ENCODE assay signal across 1 cellular context in genomic region chr11:13114566-13115465, GRCh38.
TF ChIP-seq lines count a peak whose summit lies in the region.

No MANE protein-coding gene starts in this region.

TF ChIP-seq in HepG2, 621 proteins besides CTCF, POLR2A, EP300 and RAD21 (continued from another document and continues in another):
- TF ChIP-seq ZZZ3 (CRISPR knock-in tag; IDR thresholded peaks at IDR 0.05; ENCODE audit: borderline replicate concordance) (no peak), ZSCAN20 (CRISPR knock-in tag; IDR thresholded peaks at IDR 0.05; ENCODE audit: borderline replicate concordance) (no peak), NRL (CRISPR knock-in tag; IDR thresholded peaks at IDR 0.05; ENCODE audit: borderline replicate concordance) (0 out of 2 replicates have a peak, but pooled peaks have one; percentile 21), NR2C2 (CRISPR knock-in tag; IDR thresholded peaks at IDR 0.05; ENCODE audit: borderline replicate concordance) (no peak), HMG20A (CRISPR knock-in tag; IDR thresholded peaks at IDR 0.05; ENCODE audit: borderline replicate concordance) (no peak; the same call in 1 of the 2 replicates), ZNF879 (CRISPR knock-in tag; IDR thresholded peaks at IDR 0.05) (no peak), MED8 (CRISPR knock-in tag; IDR thresholded peaks at IDR 0.05; ENCODE audit: insufficient replicate concordance) (no peak), ZBTB34 (CRISPR knock-in tag; IDR thresholded peaks at IDR 0.05) (no peak), ZBTB44 (CRISPR knock-in tag; IDR thresholded peaks at IDR 0.05) (no peak), TBL1XR1 (IDR thresholded peaks at IDR 0.05; ENCODE audit: borderline replicate concordance, low read length, partially characterized antibody) (no peak), PATZ1 (CRISPR knock-in tag; IDR thresholded peaks at IDR 0.05) (peak; percentile 34; the same call in 1 of the 2 replicates), ZFP36 (IDR thresholded peaks at IDR 0.05; ENCODE audit: borderline replicate concordance, low read depth, low read length, partially characterized antibody) (no peak), CC2D1A (CRISPR knock-in tag; IDR thresholded peaks at IDR 0.05) (no peak), ZNF180 (CRISPR knock-in tag; IDR thresholded peaks at IDR 0.05; ENCODE audit: borderline replicate concordance, low read depth) (no peak), SMAD3 (CRISPR knock-in tag; IDR thresholded peaks at IDR 0.05) (no peak), MXI1 (IDR thresholded peaks at IDR 0.05; ENCODE audit: borderline replicate concordance, low read depth, low read length) (peak; percentile 70; the same call in 2 of the 3 replicates), ZNF569 (CRISPR knock-in tag; IDR thresholded peaks at IDR 0.05; ENCODE audit: borderline replicate concordance) (no peak), CSRNP2 (CRISPR knock-in tag; conservative IDR thresholded peaks at IDR 0.05; ENCODE audit: low read depth) (no peak), ZNF331 (CRISPR knock-in tag; IDR thresholded peaks at IDR 0.05) (no peak), ZNF414 (CRISPR knock-in tag; IDR thresholded peaks at IDR 0.05) (no peak), ZNF367 (CRISPR knock-in tag; IDR thresholded peaks at IDR 0.05; ENCODE audit: borderline replicate concordance) (no peak), GATAD2A (CRISPR knock-in tag; IDR thresholded peaks at IDR 0.05) (peak; percentile 56), BCL3 (CRISPR knock-in tag; IDR thresholded peaks at IDR 0.05) (no peak), SATB2 (CRISPR knock-in tag; IDR thresholded peaks at IDR 0.05) (no peak), PPARG (CRISPR knock-in tag; conservative IDR thresholded peaks at IDR 0.05) (no peak), ZNF253 (CRISPR knock-in tag; IDR thresholded peaks at IDR 0.05; ENCODE audit: borderline replicate concordance) (no peak), CREBL2 (CRISPR knock-in tag; IDR thresholded peaks at IDR 0.05; ENCODE audit: borderline replicate concordance) (no peak), ZNF530 (CRISPR knock-in tag; IDR thresholded peaks at IDR 0.05; ENCODE audit: low read depth) (no peak), CREM (IDR thresholded peaks at IDR 0.05) (0 out of 2 replicates have a peak, but pooled peaks have one; percentile 21), CREM (CRISPR knock-in tag; IDR thresholded peaks at IDR 0.05) (no peak), TFAP4 (IDR thresholded peaks at IDR 0.05; ENCODE audit: borderline replicate concordance, low read depth) (peak; percentile 70; the same call in 1 of the 2 replicates), ZSCAN21 (CRISPR knock-in tag; IDR thresholded peaks at IDR 0.05; ENCODE audit: borderline replicate concordance) (no peak), ZNF670 (CRISPR knock-in tag; IDR thresholded peaks at IDR 0.05; ENCODE audit: borderline replicate concordance) (no peak), HNF4G (IDR thresholded peaks at IDR 0.05; ENCODE audit: borderline replicate concordance, low read depth, low read length) (no peak), HNF4G (CRISPR knock-in tag; IDR thresholded peaks at IDR 0.05; ENCODE audit: borderline replicate concordance, low read depth) (no peak), ZNF230 (CRISPR knock-in tag; IDR thresholded peaks at IDR 0.05) (no peak), HES4 (CRISPR knock-in tag; IDR thresholded peaks at IDR 0.05; ENCODE audit: borderline replicate concordance) (no peak), SNAPC4 (CRISPR knock-in tag; IDR thresholded peaks at IDR 0.05) (no peak), ZNF343 (CRISPR knock-in tag; IDR thresholded peaks at IDR 0.05) (no peak), MZF1 (CRISPR knock-in tag; IDR thresholded peaks at IDR 0.05; ENCODE audit: borderline replicate concordance) (no peak), RCOR2 (CRISPR knock-in tag; IDR thresholded peaks at IDR 0.05) (peak; percentile 50; the same call in 1 of the 2 replicates), FOSL2 (CRISPR knock-in tag; IDR thresholded peaks at IDR 0.05) (peak; percentile 70), XRCC5 (optimal IDR thresholded peaks at IDR 0.05; ENCODE audit: low read length) (peak; percentile 87), ZNF567 (CRISPR knock-in tag; IDR thresholded peaks at IDR 0.05; ENCODE audit: borderline replicate concordance) (no peak), ZNF687 (CRISPR knock-in tag; IDR thresholded peaks at IDR 0.05) (peak; percentile 78), NBN (conservative IDR thresholded peaks at IDR 0.05) (no peak)
